In the genomic region with DNA sequence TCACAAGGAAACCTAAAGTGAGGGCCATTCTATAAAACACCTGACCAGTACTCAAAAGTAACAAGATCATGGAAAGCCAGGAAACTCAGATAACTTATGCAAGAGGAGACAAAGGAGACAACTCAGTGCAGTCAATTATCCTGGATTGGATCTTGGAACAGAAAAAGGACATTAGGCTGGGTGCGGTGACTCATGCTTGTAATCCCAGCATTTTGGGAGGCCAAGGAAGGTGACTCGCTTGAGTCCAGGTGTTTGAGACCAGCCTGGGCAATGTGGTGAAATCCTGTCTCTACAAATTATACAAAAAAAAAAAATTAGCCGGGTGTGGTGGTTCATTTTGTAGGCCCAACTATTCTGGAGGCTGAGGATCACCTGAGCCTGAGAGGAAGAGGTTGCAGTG, we compare ENCODE assay signal across 21 cellular contexts.
DNase-seq lines count a peak whose midpoint lies in the region; ATAC-seq, FAIRE-seq and TF ChIP-seq lines count a peak whose summit lies in the region.
"Had no signal": no experiment of that assay in that cellular context is flagged by ENCODE, and none has a peak within 500 bp of the region (broad histone marks: within the 10 kb centered on the region; RNA-seq: fewer than 3 reads in every experiment).

No MANE protein-coding gene starts in this region.

- no peaks in the 10 kb centered on the region for H4K20me1 ChIP-seq in hepatocyte (ENCODE audit: insufficient read depth, poor library complexity, severe bottlenecking)
- H4K20me1 ChIP-seq: BLaER1 treated with 17β-estradiol and CSF1 and Interleukin-3, amounts not matched to agents 10 nM and 100 nM had no signal

- H2AFZ ChIP-seq in hepatocyte: no peak overlapping the region

- FAIRE-seq in bronchial epithelial cell (lab: Jason Lieb, UNC): no peak
- FAIRE-seq: GM12892, GM18507 had no signal

- TF ChIP-seq CTCF in MCF 10A (IDR thresholded peaks at IDR 0.05; ENCODE audit: unreplicated experiment): no peak
- no peak for TF ChIP-seq CTCF in breast epithelium (IDR thresholded peaks at IDR 0.05)
- TF ChIP-seq CTCF in bronchial epithelial cell (IDR thresholded peaks at IDR 0.05; ENCODE audit: insufficient read depth, low read length, severe bottlenecking): no peak
- no peak for TF ChIP-seq CTCF in hepatocyte (IDR thresholded peaks at IDR 0.05; ENCODE audit: poor library complexity)

- intact Hi-C loops in MCF 10A (cut with micrococcal nuclease): no loop called here
- intact Hi-C loops in breast epithelium (cut with DNase I; ENCODE audit: low total_unique reads): no loop called here

- H3K9me2 ChIP-seq in hepatocyte (replicated peaks; ENCODE audit: insufficient read depth): no peaks in the 10 kb centered on the region

- no peak overlapping the region for H3K4me2 ChIP-seq in hepatocyte
- H3K4me2 ChIP-seq: BLaER1 treated with 17β-estradiol and CSF1 and Interleukin-3, amounts not matched to agents 10 nM and 100 nM had no signal

- H3K9me3 Mint-ChIP-seq in MCF 10A (ENCODE audit: unreplicated experiment): no peaks in the 10 kb centered on the region
- H3K9me3 Mint-ChIP-seq: CD8-positive, alpha-beta T cell had no signal

- H3K27ac ChIP-seq in breast epithelium (no peak overlapping the region), hepatocyte (no peak overlapping the region)
- H3K27ac ChIP-seq: BLaER1 treated with 17β-estradiol and CSF1 and Interleukin-3, amounts not matched to agents 10 nM and 100 nM; HL-60 had no signal

- H3K4me1 ChIP-seq in breast epithelium (no peaks in the 10 kb centered on the region), hepatocyte (ENCODE audit: insufficient read depth) (no peaks in the 10 kb centered on the region)
- H3K4me1 ChIP-seq: BLaER1 treated with 17β-estradiol and CSF1 and Interleukin-3, amounts not matched to agents 10 nM and 100 nM had no signal

- H3K4me3 ChIP-seq in breast epithelium (no peak overlapping the region), bronchial epithelial cell (ENCODE audit: low read depth, low read length) (no peak overlapping the region), hepatocyte (no peak overlapping the region)
- H3K4me3 ChIP-seq: BLaER1 treated with 17β-estradiol and CSF1 and Interleukin-3, amounts not matched to agents 10 nM and 100 nM had no signal

- H3K79me2 ChIP-seq in hepatocyte: no peaks in the 10 kb centered on the region

- POLR2A ChIA-PET in MCF 10A (lab: Yijun Ruan, JAX): no interaction called here

- no peaks in the 10 kb centered on the region for H3K27me3 ChIP-seq in breast epithelium
- no peaks in the 10 kb centered on the region for H3K27me3 ChIP-seq in bronchial epithelial cell (ENCODE audit: control insufficient read depth, insufficient read depth, low read length)
- no peaks in the 10 kb centered on the region for H3K27me3 ChIP-seq in hepatocyte
- H3K27me3 ChIP-seq: BLaER1 treated with 17β-estradiol and CSF1 and Interleukin-3, amounts not matched to agents 10 nM and 100 nM had no signal

- CTCF ChIA-PET in MCF 10A (lab: Yijun Ruan, JAX): no interaction called here

- DNase-seq in MCF 10A (ENCODE audit: unreplicated experiment) (peak; percentile 43), breast epithelium (ENCODE audit: low spot score in 2 of 2) (no peak), bronchial epithelial cell (ENCODE audit: low read depth) (peak; percentile 22), kidney tubule cell (ENCODE audit: low spot score) (peak; percentile 5), nucleus accumbens (lab: John Stamatoyannopoulos, UW) (no peak), hepatocyte (ENCODE audit: low spot score) (no peak), cerebellar nuclear complex (lab: John Stamatoyannopoulos, UW) (no peak)
- DNase-seq: 8988T; Calu3; CD8-positive, alpha-beta T cell; GDM1; GOT3; H7; HFFc6 had no signal

- H3K4me1 Mint-ChIP-seq in MCF 10A (ENCODE audit: insufficient read depth, unreplicated experiment): peaks cover 6% of the 10 kb centered on the region
- H3K4me1 Mint-ChIP-seq: B cell had no signal

- no peak overlapping the region for H3K27ac Mint-ChIP-seq in MCF 10A (ENCODE audit: low read depth, unreplicated experiment)
- H3K27ac Mint-ChIP-seq: B cell; CD8-positive, alpha-beta T cell; HFFc6 had no signal

- no peaks in the 10 kb centered on the region for H3K36me3 ChIP-seq in breast epithelium
- no peaks in the 10 kb centered on the region for H3K36me3 ChIP-seq in bronchial epithelial cell (ENCODE audit: control insufficient read depth, insufficient read depth, low read length)
- no peaks in the 10 kb centered on the region for H3K36me3 ChIP-seq in hepatocyte (replicated peaks; ENCODE audit: insufficient read depth, low read depth)
- H3K36me3 ChIP-seq: BLaER1 treated with 17β-estradiol and CSF1 and Interleukin-3, amounts not matched to agents 10 nM and 100 nM had no signal

- TF ChIP-seq POLR2A in breast epithelium (IDR thresholded peaks at IDR 0.05): no peak

- ATAC-seq in GM21717 (IDR thresholded peaks at IDR 0.05; ENCODE audit: unreplicated experiment): no peak
- ATAC-seq: CD8-positive, alpha-beta T cell; HCT116 had no signal

- no peak overlapping the region for H3K4me3 Mint-ChIP-seq in MCF 10A (ENCODE audit: unreplicated experiment)
- H3K4me3 Mint-ChIP-seq: B cell; CD8-positive, alpha-beta T cell; HFFc6 had no signal

- no peaks in the 10 kb centered on the region for H3K27me3 Mint-ChIP-seq in MCF 10A (ENCODE audit: insufficient read depth, unreplicated experiment)
- H3K27me3 Mint-ChIP-seq: B cell had no signal

- WGBS in hepatocyte (ENCODE audit: low lambda C conversion rate, missing lambda C conversion rate): 93% methylated on average over 3 of the region's 3 CpGs

- H3K36me3 Mint-ChIP-seq in MCF 10A (ENCODE audit: insufficient read depth, unreplicated experiment): no peaks in the 10 kb centered on the region
- H3K36me3 Mint-ChIP-seq: CD8-positive, alpha-beta T cell had no signal

- H3K9me3 ChIP-seq in breast epithelium (no peaks in the 10 kb centered on the region), hepatocyte (ENCODE audit: low read depth) (no peaks in the 10 kb centered on the region)
- H3K9me3 ChIP-seq: BLaER1 treated with 17β-estradiol and CSF1 and Interleukin-3, amounts not matched to agents 10 nM and 100 nM had no signal

- BruUV-seq in MCF 10A (replicated peaks; lab: Mats Ljungman, UMichigan): no TSS peak

Comparison
In these comparisons a context has a peak if more than half of its experiments do, and no peak if none do; other contexts are left out.
1. DNase-seq: peak in MCF 10A (single experiment), bronchial epithelial cell (single experiment) and kidney tubule cell (single experiment); none in breast epithelium (0 of 2), nucleus accumbens (0 of 56), hepatocyte (single experiment) and cerebellar nuclear complex (0 of 2).